In the genomic region with DNA sequence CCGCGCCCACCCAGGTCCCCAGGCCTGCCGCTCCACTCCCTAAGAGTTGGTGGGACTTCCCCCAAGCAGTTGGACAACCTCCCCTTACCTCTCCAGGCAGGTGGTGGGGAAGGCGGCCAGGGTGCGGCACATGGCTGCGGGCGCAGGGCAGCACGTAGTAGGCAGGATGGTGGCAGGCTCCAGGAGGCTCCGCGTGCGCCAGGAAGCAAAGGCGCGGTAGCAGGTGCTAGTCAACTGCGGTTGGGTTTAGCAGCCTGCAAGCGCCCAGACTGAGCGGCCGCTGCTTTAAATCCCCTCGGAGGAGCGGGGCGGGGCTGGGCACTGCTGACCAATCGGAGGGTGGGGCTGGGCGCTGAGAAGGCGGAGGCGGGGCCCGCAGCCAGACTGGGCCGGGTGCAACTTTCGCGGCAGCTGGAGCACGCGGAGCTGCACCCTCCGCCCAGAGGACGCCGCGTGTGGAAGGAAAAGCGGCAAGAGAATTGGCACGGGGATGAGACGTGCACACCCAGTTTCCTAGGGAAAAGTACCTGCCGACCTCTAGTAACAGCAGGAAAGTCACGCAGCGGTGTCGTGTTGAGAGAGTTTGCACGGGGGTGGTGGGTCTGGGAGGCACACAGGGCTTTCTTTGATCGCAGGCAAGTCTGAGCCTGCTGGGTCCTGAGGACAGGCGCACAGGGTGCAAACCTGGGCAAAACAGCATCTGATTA, we compare ENCODE assay signal across 8 cellular contexts. TPM values are rescaled to one million over a fixed set of nuclear protein-coding genes. Genes with fewer than 3 reads are reported as not detected.
DNase-seq lines count a peak whose midpoint lies in the region; ATAC-seq and TF ChIP-seq lines count a peak whose summit lies in the region.

A gene with protein sequence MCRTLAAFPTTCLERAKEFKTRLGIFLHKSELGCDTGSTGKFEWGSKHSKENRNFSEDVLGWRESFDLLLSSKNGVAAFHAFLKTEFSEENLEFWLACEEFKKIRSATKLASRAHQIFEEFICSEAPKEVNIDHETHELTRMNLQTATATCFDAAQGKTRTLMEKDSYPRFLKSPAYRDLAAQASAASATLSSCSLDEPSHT (minus strand): TSS at position 262 of the 707 bp plus-strand sequence. CDS start 130 bp downstream, at position 132.

- peaks cover 18% of the 10 kb centered on the region for H3K27me3 Mint-ChIP-seq in activated naive CD8-positive, alpha-beta T cell treated with anti-CD3 and anti-CD28 coated beads, Interleukin-2, amount 10 ng/mL, durations not matched to agents 7 days and 5 days

- peaks cover 28% of the 10 kb centered on the region for H3K4me1 Mint-ChIP-seq in activated naive CD8-positive, alpha-beta T cell treated with anti-CD3 and anti-CD28 coated beads, Interleukin-2, amount 10 ng/mL, durations not matched to agents 7 days and 5 days

- H3K9me3 Mint-ChIP-seq in activated naive CD8-positive, alpha-beta T cell treated with anti-CD3 and anti-CD28 coated beads, Interleukin-2, amount 10 ng/mL, durations not matched to agents 7 days and 5 days, result no peaks in the 10 kb centered on the region

- ATAC-seq in HG02678 (IDR thresholded peaks at IDR 0.05; ENCODE audit: unreplicated experiment), result peak; percentile 87
- peak; percentile 88 for ATAC-seq in activated naive CD8-positive, alpha-beta T cell treated with anti-CD3 and anti-CD28 coated beads, Interleukin-2, amount 10 ng/mL, durations not matched to agents 7 days and 5 days (ENCODE audit: low read depth)
- peak; percentile 94 to 97 for ATAC-seq in upper lobe of left lung (ENCODE audit: low FRiP score in 2 of 2)

- no peak for TF ChIP-seq CTCF in GM12875 (IDR thresholded peaks at IDR 0.05; ENCODE audit: borderline replicate concordance, insufficient read depth, low read depth, low read length)
- no peak for TF ChIP-seq CTCF in cardiac muscle cell (IDR thresholded peaks at IDR 0.05; ENCODE audit: low read depth, low read length)
- TF ChIP-seq CTCF in upper lobe of left lung (IDR thresholded peaks at IDR 0.05), result no peak

- H3K27ac ChIP-seq in cardiac muscle cell, result no peak within 1 kb of the TSS
- H3K27ac ChIP-seq in upper lobe of left lung, result peak within 1 kb of the TSS; percentile 80 to 91 (median 83)

- no peaks in the 10 kb centered on the region for H3K36me3 ChIP-seq in cardiac muscle cell
- peaks cover 7 to 26% (median 8%) of the 10 kb centered on the region in 4 donors for H3K36me3 ChIP-seq in upper lobe of left lung

- peaks cover 4% of the 10 kb centered on the region for H3K36me3 Mint-ChIP-seq in activated naive CD8-positive, alpha-beta T cell treated with anti-CD3 and anti-CD28 coated beads, Interleukin-2, amount 10 ng/mL, durations not matched to agents 7 days and 5 days

- 4 to 5% methylated on average over 28 to 33 of the region's 44 CpGs for WGBS in upper lobe of left lung, 2 donors

- TF ChIP-seq POLR2A in upper lobe of left lung (IDR thresholded peaks at IDR 0.05), result peak; percentile 49 to 94 (median 76)

- H3K27ac Mint-ChIP-seq in activated naive CD8-positive, alpha-beta T cell treated with anti-CD3 and anti-CD28 coated beads, Interleukin-2, amount 10 ng/mL, durations not matched to agents 7 days and 5 days, result peak within 1 kb of the TSS; percentile 47

- POLR2A ChIA-PET in activated naive CD8-positive, alpha-beta T cell treated with anti-CD3 and anti-CD28 coated beads, Interleukin-2, amount 10 ng/mL, durations not matched to agents 7 days and 5 days (lab: Charles Lee), result interaction anchor here (1.5 to 4.9 kb wide), 2 partner anchors 12 to 183 kb away, joined by 6 to 32 read pairs; no protein-coding TSS in a partner anchor

- peak within 1 kb of the TSS; percentile 70 for H3K4me3 Mint-ChIP-seq in activated naive CD8-positive, alpha-beta T cell treated with anti-CD3 and anti-CD28 coated beads, Interleukin-2, amount 10 ng/mL, durations not matched to agents 7 days and 5 days

- peak; percentile 94 to 98 (median 97) for DNase-seq in NCI-H1417 (lab: John Stamatoyannopoulos, UW)
- DNase-seq in SW 1271 (lab: John Stamatoyannopoulos, UW), result peak; percentile 43 to 50
- peak; percentile 88 for DNase-seq in activated naive CD8-positive, alpha-beta T cell treated with anti-CD3 and anti-CD28 coated beads, Interleukin-2, amount 10 ng/mL, durations not matched to agents 7 days and 5 days
- peak; percentile 90 to 93 for DNase-seq in cardiac muscle cell (ENCODE audit: low read depth in 1 of 2, low spot score in 1 of 2)
- DNase-seq in pons (ENCODE audit: low spot score), result peak; percentile 82
- DNase-seq in upper lobe of left lung, result peak; percentile 95 to 98

- peaks cover 19% of the 10 kb centered on the region for H3K27me3 ChIP-seq in cardiac muscle cell
- H3K27me3 ChIP-seq in upper lobe of left lung, result no peaks in the 10 kb centered on the region

- peak within 1 kb of the TSS; percentile 94 for H3K4me3 ChIP-seq in GM12875 (ENCODE audit: low read depth, low read length)
- peak within 1 kb of the TSS; percentile 21 for H3K4me3 ChIP-seq in cardiac muscle cell
- peak within 1 kb of the TSS; percentile 36 to 68 (median 54) for H3K4me3 ChIP-seq in upper lobe of left lung

- H3K9me3 ChIP-seq in cardiac muscle cell (ENCODE audit: low read depth), result no peaks in the 10 kb centered on the region
- no peaks in the 10 kb centered on the region for H3K9me3 ChIP-seq in upper lobe of left lung

- TF ChIP-seq EP300 in upper lobe of left lung (IDR thresholded peaks at IDR 0.05), result no peak

- H3K4me1 ChIP-seq in cardiac muscle cell (ENCODE audit: low read depth), result peaks cover 4% of the 10 kb centered on the region
- peaks cover 23 to 60% (median 41%) of the 10 kb centered on the region in 4 donors for H3K4me1 ChIP-seq in upper lobe of left lung

RNA-seq across cellular contexts. Expression of the gene that starts here (rescaled TPM):
- 1 to 10 TPM; 1.4 TPM for total RNA-seq in activated naive CD8-positive, alpha-beta T cell treated with anti-CD3 and anti-CD28 coated beads, Interleukin-2, amount 10 ng/mL, durations not matched to agents 7 days and 5 days
- total RNA-seq in cardiac muscle cell, result 1.3 and 1.9 TPM in 2 replicates
- 0.93 and 2.0 TPM in 2 replicates for polyA plus RNA-seq in cardiac muscle cell
- total RNA-seq in upper lobe of left lung, result 10 to 100 TPM in 4 of 6 donors, 1 to 10 TPM in 2; 3.1 to 27.2 (median 16.2) TPM

Comparison
In these comparisons a context has a peak if more than half of its experiments do, and no peak if none do; other contexts are left out.
1. H3K4me3 ChIP-seq: peak in every context shown above with its lines; median percentile 94 in GM12875; 54 in upper lobe of left lung; 21 in cardiac muscle cell.
2. DNase-seq: peak in every context shown above with its lines; median percentile 97 in NCI-H1417; 96 in upper lobe of left lung; 92 in cardiac muscle cell; 88 in activated naive CD8-positive, alpha-beta T cell treated with anti-CD3 and anti-CD28 coated beads, Interleukin-2, amount 10 ng/mL, durations not matched to agents 7 days and 5 days; 82 in pons; 46 in SW 1271.